Comparison of ENCODE assay signal across 1 cellular context in the genomic region with DNA sequence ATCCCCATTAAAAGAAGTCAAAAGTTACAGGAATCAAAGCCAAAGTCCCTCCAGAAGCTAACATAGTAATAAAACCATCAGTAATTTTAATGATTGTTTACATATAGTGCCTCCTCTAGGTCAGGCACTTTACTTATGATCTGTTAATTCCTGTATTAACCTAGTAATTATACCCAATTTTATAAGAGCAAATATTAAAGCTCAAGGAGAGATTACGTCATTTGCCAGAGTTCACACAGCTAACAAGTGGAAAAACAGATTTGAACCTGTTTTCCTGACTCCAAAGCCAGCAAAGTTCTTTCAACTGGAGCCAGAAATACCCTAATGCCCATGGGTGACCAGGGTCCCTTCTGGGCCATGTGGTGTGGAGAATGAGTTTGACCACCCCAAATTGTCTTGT.
TF ChIP-seq lines count a peak whose summit lies in the region.

No MANE protein-coding gene starts in this region.

TF ChIP-seq in H1, 55 proteins besides CTCF, POLR2A, EP300 and RAD21:
- TF ChIP-seq EGR1 (IDR thresholded peaks at IDR 0.05; ENCODE audit: borderline replicate concordance, low read depth, low read length) (no peak), CBX5 (IDR thresholded peaks at IDR 0.05; ENCODE audit: low read depth, low read length) (no peak), CBX8 (IDR thresholded peaks at IDR 0.05; ENCODE audit: borderline replicate concordance, low read depth, low read length) (no peak), SIN3A (conservative IDR thresholded peaks at IDR 0.05 in 1 of 2, IDR thresholded peaks at IDR 0.05 in 1 of 2; ENCODE audit: low read depth in 1 of 2, low read length in 2 of 2) (no peak), RFX5 (IDR thresholded peaks at IDR 0.05; ENCODE audit: borderline replicate concordance, low read depth, low read length) (no peak)
